ENCODE assay signal across 17 cellular contexts in the genomic region with DNA sequence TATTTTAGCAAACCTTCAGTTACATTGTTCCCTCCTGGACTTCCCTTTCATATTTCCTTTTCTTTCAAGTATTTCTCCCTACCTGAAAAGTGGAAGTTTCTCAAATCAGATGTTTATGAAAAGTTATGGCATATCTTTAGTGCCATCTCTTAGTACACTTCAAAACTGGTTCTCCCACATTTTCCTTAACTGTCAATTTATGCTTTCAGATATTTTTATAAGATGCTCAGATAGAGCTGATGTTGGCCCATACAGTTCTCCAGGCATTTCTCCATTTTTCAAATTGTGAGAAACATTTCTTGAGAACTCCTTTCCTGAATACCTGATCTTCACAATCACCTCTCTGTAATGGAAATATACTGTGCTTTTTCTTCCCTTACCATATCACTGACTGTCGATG. TPM values are rescaled to one million over a fixed set of nuclear protein-coding genes. Genes with fewer than 3 reads are reported as not detected.
DNase-seq lines count a peak whose midpoint lies in the region; ATAC-seq, FAIRE-seq and TF ChIP-seq lines count a peak whose summit lies in the region.
"Had no signal": no experiment of that assay in that cellular context is flagged by ENCODE, and none has a peak within 500 bp of the region (broad histone marks: within the 10 kb centered on the region; RNA-seq: fewer than 3 reads in every experiment).

No MANE protein-coding gene starts in this region.

- CTCF ChIA-PET in PC-9 (lab: Charles Lee): no interaction called here

- H3K27me3 ChIP-seq in PC-9 (ENCODE audit: insufficient read depth, low read depth): no peaks in the 10 kb centered on the region
- H3K27me3 ChIP-seq: uterus had no signal

- peak overlapping the region; percentile 45; the same call in 1 of the 2 replicates for H3K4me2 ChIP-seq in PC-9

- peaks cover 30% of the 10 kb centered on the region for H3K4me1 ChIP-seq in PC-9 (replicated peaks; ENCODE audit: insufficient read depth)
- H3K4me1 ChIP-seq: uterus had no signal

- no peaks in the 10 kb centered on the region for H3K9me3 ChIP-seq in PC-9 (ENCODE audit: insufficient read depth, low read depth)
- H3K9me3 ChIP-seq: uterus had no signal

- no peaks in the 10 kb centered on the region for H3K36me3 ChIP-seq in PC-9 (ENCODE audit: low read depth)
- H3K36me3 ChIP-seq: uterus had no signal

- no peak for FAIRE-seq in RCC 7860 (lab: Jason Lieb, UNC)
- FAIRE-seq: bronchial epithelial cell, D721Med, small intestine had no signal

- H3F3A ChIP-seq in PC-9 (ENCODE audit: insufficient read depth, low read depth): peaks cover 25% of the 10 kb centered on the region

- H4K20me1 ChIP-seq in PC-9 (ENCODE audit: insufficient read depth): no peaks in the 10 kb centered on the region

- BruUV-seq in PC-9 (replicated peaks; lab: Mats Ljungman, UMichigan): no TSS peak

- peak; percentile 2 for ATAC-seq in GM18868 (IDR thresholded peaks at IDR 0.05; ENCODE audit: unreplicated experiment)
- peak; percentile 3 for ATAC-seq in GM19467 (IDR thresholded peaks at IDR 0.05; ENCODE audit: unreplicated experiment)
- ATAC-seq in HG02938 (IDR thresholded peaks at IDR 0.05; ENCODE audit: unreplicated experiment): peak; percentile 4

- no peaks in the 10 kb centered on the region for H3K79me2 ChIP-seq in PC-9 (ENCODE audit: low read depth)

- POLR2A ChIA-PET in PC-9 (lab: Charles Lee; ENCODE audit: unreplicated experiment): interaction anchor here (0.7 kb wide), 1 partner anchor 56 kb away, joined by 4 read pairs; no protein-coding TSS in a partner anchor

- H3K9me2 ChIP-seq in PC-9 (ENCODE audit: insufficient read depth): 0 out of 2 replicates have a peak, but pooled peaks cover 3% of the 10 kb centered on the region

- peak overlapping the region; percentile 8; the same call in 1 of the 2 replicates for H3K4me3 ChIP-seq in PC-9
- H3K4me3 ChIP-seq: uterus had no signal

- TF ChIP-seq CTCF in PC-9 (conservative IDR thresholded peaks at IDR 0.05): no peak

- intact Hi-C loops in PC-9 (cut with micrococcal nuclease; ENCODE audit: unreplicated experiment): no loop called here

- peak overlapping the region; percentile 75 for H3K27ac ChIP-seq in PC-9
- H3K27ac ChIP-seq: uterus had no signal

- H2AFZ ChIP-seq in PC-9: no peak overlapping the region

- DNase-seq in PC-9 (peak in 1 of 2 experiments; percentile 85), HK-2 (ENCODE audit: unreplicated experiment) (no peak), amygdala (lab: John Stamatoyannopoulos, UW) (no peak), NCI-H1092 (lab: John Stamatoyannopoulos, UW) (no peak), RCC 7860 (ENCODE audit: low spot score) (no peak)
- DNase-seq: activated naive CD4-positive, alpha-beta T cell treated with anti-CD3 and anti-CD28 coated beads, Interleukin-2, amount 10 ng/mL, durations not matched to agents 7 days and 5 days; effector CD8-positive, alpha-beta T cell; hippocampal formation; Kasumi-1; NCI-H524; small intestine; uterus had no signal

RNA-seq across cellular contexts. Expression of a gene that starts 32.5 kb away (rescaled TPM):
- total RNA-seq in PC-9 (2021): 27.6 and 35.8 TPM in 2 replicates

RNA-seq across cellular contexts. Expression of a gene that starts 53.8 kb away (rescaled TPM):
- 0.78 and 1.4 TPM in 2 replicates for total RNA-seq in PC-9 (2021)
